In genomic region chr3:126357299-126358037, GRCh38 we compare ENCODE assay signal across 1 cellular context.
TF ChIP-seq lines count a peak whose summit lies in the region.

Gene KLF15, minus strand, starts transcription at chr3:126357408. Its CDS starts 4,486 bp downstream, at chr3:126352922.

TF ChIP-seq in HEK293, 187 proteins besides CTCF, POLR2A, EP300 and RAD21 (continued from another document):
- TF ChIP-seq ZNF600 (tag by site-specific recombination; IDR thresholded peaks at IDR 0.05) (peak; percentile 82), ZNF114 (tag by site-specific recombination; IDR thresholded peaks at IDR 0.05) (no peak), ZBTB21 (tag by site-specific recombination; IDR thresholded peaks at IDR 0.05) (no peak), ZNF248 (tag by site-specific recombination; IDR thresholded peaks at IDR 0.05) (no peak), ZNF580 (tag by site-specific recombination; IDR thresholded peaks at IDR 0.05) (no peak), ZBTB17 (tag by site-specific recombination; IDR thresholded peaks at IDR 0.05) (peak; percentile 78), ZFP37 (tag by site-specific recombination; IDR thresholded peaks at IDR 0.05) (0 out of 2 replicates have a peak, but pooled peaks have one; percentile 48), ZNF18 (tag by site-specific recombination; IDR thresholded peaks at IDR 0.05) (no peak), SP7 (tag by site-specific recombination; IDR thresholded peaks at IDR 0.05) (peak; percentile 36; the same call in 1 of the 2 replicates), ZNF354C (tag by site-specific recombination; IDR thresholded peaks at IDR 0.05; ENCODE audit: borderline replicate concordance, low read depth) (no peak), ZNF518A (tag by site-specific recombination; conservative IDR thresholded peaks at IDR 0.05; ENCODE audit: low read depth) (no peak), ZNF654 (tag by site-specific recombination; IDR thresholded peaks at IDR 0.05; ENCODE audit: low read depth) (no peak), ZXDB (tag by site-specific recombination; IDR thresholded peaks at IDR 0.05) (no peak), KLF10 (tag by site-specific recombination; IDR thresholded peaks at IDR 0.05) (peak; percentile 95), ZNF660 (tag by site-specific recombination; IDR thresholded peaks at IDR 0.05) (peak; percentile 100), PRDM10 (tag by site-specific recombination; IDR thresholded peaks at IDR 0.05) (peak; percentile 43), HIC1 (tag by site-specific recombination; IDR thresholded peaks at IDR 0.05) (0 out of 2 replicates have a peak, but pooled peaks have one; percentile 17), ZNF558 (tag by site-specific recombination; IDR thresholded peaks at IDR 0.05) (no peak), ZNF530 (tag by site-specific recombination; IDR thresholded peaks at IDR 0.05; ENCODE audit: low read depth) (no peak), ZFP3 (tag by site-specific recombination; IDR thresholded peaks at IDR 0.05; ENCODE audit: low read depth) (no peak), ZSCAN30 (tag by site-specific recombination; IDR thresholded peaks at IDR 0.05) (0 out of 2 replicates have a peak, but pooled peaks have one; percentile 7)
TF ChIP-seq in HEK293: peak in this region for 22.
